In genomic region chr20:46099491-46100287, GRCh38 we compare ENCODE assay signal across 1 cellular context.
TF ChIP-seq lines count a peak whose summit lies in the region.

No MANE protein-coding gene starts in this region.

TF ChIP-seq in HepG2, 621 proteins besides CTCF, POLR2A, EP300 and RAD21 (continued from another document and continues in another):
- TF ChIP-seq ZNF691 (CRISPR knock-in tag; IDR thresholded peaks at IDR 0.05; ENCODE audit: borderline replicate concordance, low read depth) = peak; percentile 42; the same call in 1 of the 2 replicates
- TF ChIP-seq TCF7L2 (IDR thresholded peaks at IDR 0.05; ENCODE audit: low read depth, low read length) = no peak
- no peak for TF ChIP-seq KMT2A (CRISPR knock-in tag; IDR thresholded peaks at IDR 0.05)
- TF ChIP-seq MAF1 (CRISPR knock-in tag; IDR thresholded peaks at IDR 0.05; ENCODE audit: borderline replicate concordance) = peak; percentile 40; the same call in 1 of the 2 replicates
- TF ChIP-seq ATF2 (CRISPR knock-in tag; IDR thresholded peaks at IDR 0.05) = no peak
- TF ChIP-seq ZNF567 (CRISPR knock-in tag; IDR thresholded peaks at IDR 0.05; ENCODE audit: borderline replicate concordance) = no peak
- TF ChIP-seq SMAD3 (CRISPR knock-in tag; IDR thresholded peaks at IDR 0.05) = no peak
- no peak for TF ChIP-seq ZNF652 (CRISPR knock-in tag; IDR thresholded peaks at IDR 0.05; ENCODE audit: borderline replicate concordance, low read depth)
- no peak for TF ChIP-seq MYPOP (CRISPR knock-in tag; IDR thresholded peaks at IDR 0.05)
- TF ChIP-seq ZNF766 (CRISPR knock-in tag; IDR thresholded peaks at IDR 0.05; ENCODE audit: borderline replicate concordance) = no peak
- no peak for TF ChIP-seq ZNF841 (CRISPR knock-in tag; IDR thresholded peaks at IDR 0.05; ENCODE audit: borderline replicate concordance)
- TF ChIP-seq ZIK1 (CRISPR knock-in tag; IDR thresholded peaks at IDR 0.05; ENCODE audit: borderline replicate concordance, low read depth) = no peak
- no peak for TF ChIP-seq IKZF1 (IDR thresholded peaks at IDR 0.05)
- peak; percentile 82 for TF ChIP-seq IKZF4 (CRISPR knock-in tag; IDR thresholded peaks at IDR 0.05; ENCODE audit: borderline replicate concordance, low read depth, not compliant biosample characterization)
- TF ChIP-seq PHF21A (CRISPR knock-in tag; IDR thresholded peaks at IDR 0.05) = no peak
- TF ChIP-seq SMC3 (IDR thresholded peaks at IDR 0.05; ENCODE audit: low read length) = no peak
- no peak for TF ChIP-seq TGIF2 (CRISPR knock-in tag; IDR thresholded peaks at IDR 0.05)
- TF ChIP-seq KDM5A (IDR thresholded peaks at IDR 0.05; ENCODE audit: borderline replicate concordance, low read length) = no peak
- no peak for TF ChIP-seq ZNF703 (CRISPR knock-in tag; IDR thresholded peaks at IDR 0.05; ENCODE audit: borderline replicate concordance)
- no peak for TF ChIP-seq GLI4 (CRISPR knock-in tag; IDR thresholded peaks at IDR 0.05; ENCODE audit: borderline replicate concordance)
- TF ChIP-seq FOXM1 (CRISPR knock-in tag; IDR thresholded peaks at IDR 0.05) = 0 out of 2 replicates have a peak, but pooled peaks have one; percentile 61
- no peak for TF ChIP-seq TOE1 (CRISPR knock-in tag; IDR thresholded peaks at IDR 0.05)
- TF ChIP-seq ZNF280B (CRISPR knock-in tag; IDR thresholded peaks at IDR 0.05; ENCODE audit: borderline replicate concordance) = 0 out of 2 replicates have a peak, but pooled peaks have one; percentile 30
- TF ChIP-seq ZFP62 (CRISPR knock-in tag; IDR thresholded peaks at IDR 0.05) = no peak
- no peak for TF ChIP-seq PRDM10 (CRISPR knock-in tag; IDR thresholded peaks at IDR 0.05; ENCODE audit: low read depth)
- TF ChIP-seq ZZZ3 (CRISPR knock-in tag; IDR thresholded peaks at IDR 0.05; ENCODE audit: borderline replicate concordance) = no peak
- no peak for TF ChIP-seq ZNF230 (CRISPR knock-in tag; IDR thresholded peaks at IDR 0.05)
- TF ChIP-seq ZNF205 (CRISPR knock-in tag; IDR thresholded peaks at IDR 0.05) = no peak
- no peak for TF ChIP-seq BATF2 (CRISPR knock-in tag; IDR thresholded peaks at IDR 0.05)
- TF ChIP-seq ZNF644 (CRISPR knock-in tag; IDR thresholded peaks at IDR 0.05; ENCODE audit: low read depth) = no peak
- TF ChIP-seq E2F5 (CRISPR knock-in tag; conservative IDR thresholded peaks at IDR 0.05) = no peak
- TF ChIP-seq ZNF124 (CRISPR knock-in tag; IDR thresholded peaks at IDR 0.05) = no peak
- no peak; the same call in 1 of the 2 replicates for TF ChIP-seq CSRNP1 (CRISPR knock-in tag; IDR thresholded peaks at IDR 0.05)
- TF ChIP-seq STAG1 (CRISPR knock-in tag; IDR thresholded peaks at IDR 0.05) = peak; percentile 61
- peak; percentile 37 for TF ChIP-seq ZNF407 (CRISPR knock-in tag; IDR thresholded peaks at IDR 0.05; ENCODE audit: not compliant biosample characterization)
- TF ChIP-seq PRDM4 (CRISPR knock-in tag; IDR thresholded peaks at IDR 0.05; ENCODE audit: borderline replicate concordance) = no peak
